1 cellular context compared by ENCODE assay signal in genomic region chr17:66386789-66387351, GRCh38.
TF ChIP-seq lines count a peak whose summit lies in the region.

No MANE protein-coding gene starts in this region.

TF ChIP-seq in IMR-90, 13 proteins besides CTCF, POLR2A, EP300 and RAD21 (continued from another document):
- TF ChIP-seq USF2 (IDR thresholded peaks at IDR 0.05; ENCODE audit: low read depth, low read length) (no peak), RCOR1 (IDR thresholded peaks at IDR 0.05; ENCODE audit: insufficient replicate concordance, low read length) (no peak)
TF ChIP-seq in IMR-90: peak in this region for 0.
